Comparison of ENCODE assay signal across 27 cellular contexts in the genomic region with DNA sequence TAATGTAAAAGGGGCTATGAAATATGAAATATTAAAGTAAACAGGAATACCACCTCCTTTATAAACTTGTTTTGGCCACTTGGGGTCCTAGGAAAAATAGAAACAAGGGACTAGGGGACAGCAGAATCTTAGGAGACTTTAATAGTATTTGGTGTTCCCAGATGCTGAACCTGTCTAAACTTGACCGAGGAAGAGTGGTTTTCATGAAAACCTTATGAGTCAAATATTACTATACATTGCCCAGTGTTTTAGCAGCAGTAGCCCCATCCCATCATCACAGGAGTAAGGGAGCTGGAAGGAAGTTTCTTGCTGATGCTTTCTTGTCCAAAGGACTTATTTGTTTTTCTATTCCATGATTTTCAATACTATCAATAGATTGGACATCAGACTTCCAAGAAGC.
"Had no signal": no experiment of that assay in that cellular context is flagged by ENCODE, and none has a peak within 500 bp of the region (broad histone marks: within the 10 kb centered on the region; RNA-seq: fewer than 3 reads in every experiment).

No MANE protein-coding gene starts in this region.

- H3K4me1 ChIP-seq: ascending aorta had no signal

- H3K9me3 ChIP-seq: ascending aorta, esophagus muscularis mucosa, gastroesophageal sphincter, heart right ventricle had no signal

- H3K4me3 ChIP-seq: ascending aorta, esophagus muscularis mucosa, gastroesophageal sphincter, heart right ventricle had no signal

- H3K36me3 ChIP-seq: ascending aorta, esophagus muscularis mucosa, gastroesophageal sphincter, heart right ventricle had no signal

- ATAC-seq: activated CD4-positive, alpha-beta T cell treated with anti-CD3 and anti-CD28 coated beads for 36 hours; activated CD8-positive, alpha-beta T cell treated with anti-CD3 and anti-CD28 coated beads, Interleukin-2, amount 10 ng/mL, durations not matched to agents 7 days and 5 days; activated naive CD4-positive, alpha-beta T cell treated with anti-CD3 and anti-CD28 coated beads, Interleukin-2, amount 50 U/mL, for 72 hours; activated T-cell treated with anti-CD3 and anti-CD28 coated beads, Interleukin-2, amount 50 U/mL, for 72 hours; effector memory CD8-positive, alpha-beta T cell had no signal

- H3K27me3 ChIP-seq: ascending aorta, esophagus muscularis mucosa, gastroesophageal sphincter had no signal

- H3K27ac ChIP-seq: ascending aorta, esophagus muscularis mucosa, gastroesophageal sphincter, heart right ventricle had no signal

- DNase-seq: activated CD4-positive, alpha-beta memory T cell treated with anti-CD3 and anti-CD28 coated beads for 36 hours; activated CD4-positive, alpha-beta T cell treated with anti-CD3 and anti-CD28 coated beads for 36 hours; activated CD4-positive, alpha-beta T cell treated with anti-CD3 and anti-CD28 coated beads, Interleukin-2, amount 10 ng/mL, durations not matched to agents 24 days and 14 days; activated CD4-positive, CD25-positive, alpha-beta regulatory T cell; activated CD4-positive, CD25-positive, alpha-beta regulatory T cell treated with anti-CD3 and anti-CD28 coated beads, Interleukin-2, amount 50 U/mL, for 72 hours; activated CD8-positive, alpha-beta memory T cell treated with anti-CD3 and anti-CD28 coated beads, Interleukin-2, amount 50 U/mL, for 48 hours; activated CD8-positive, alpha-beta T cell treated with anti-CD3 and anti-CD28 coated beads, Interleukin-2, amount 10 ng/mL, durations not matched to agents 7 days and 5 days; activated gamma-delta T cell; activated naive CD4-positive, alpha-beta T cell; activated naive CD4-positive, alpha-beta T cell treated with anti-CD3 and anti-CD28 coated beads, Interleukin-2, amount 10 ng/mL, durations not matched to agents 7 days and 5 days; activated naive CD8-positive, alpha-beta T cell treated with anti-CD3 and anti-CD28 coated beads, Interleukin-2, amount 10 ng/mL, durations not matched to agents 7 days and 5 days; activated T-cell treated with anti-CD3 and anti-CD28 coated beads for 4 hours; activated T-cell treated with anti-CD3 and anti-CD28 coated beads, Interleukin-2, amount 50 U/mL, for 24 hours; activated T-cell treated with anti-CD3 and anti-CD28 coated beads, Interleukin-2, amount 50 U/mL, for 72 hours; caudate nucleus; cortex of kidney; dermis blood vessel endothelial cell; effector CD4-positive, alpha-beta T cell; effector memory CD8-positive, alpha-beta T cell; foreskin melanocyte; heart right ventricle; T-helper 2 cell had no signal

- FAIRE-seq: colon had no signal
